8 cellular contexts compared by ENCODE assay signal in genomic region chr11:57426754-57427691, GRCh38. TPM values are rescaled to one million over a fixed set of nuclear protein-coding genes. Genes with fewer than 3 reads are reported as not detected.
A peak's percentile ranks its signal among the peaks of the same experiment; 100 is the strongest.
DNase-seq lines count a peak whose midpoint lies in the region; ATAC-seq, FAIRE-seq and TF ChIP-seq lines count a peak whose summit lies in the region.

SLC43A3 (minus strand) TSS chr11:57427121; CDS start chr11:57426172, 949 bp downstream.

- H2BK5ac ChIP-seq in H1 (ENCODE audit: low read depth, low read length), result no peak within 1 kb of the TSS; the same call in 1 of the 2 replicates

- WGBS in H1 (ENCODE audit: extremely low coverage in 1 of 2, insufficient coverage in 1 of 2, insufficient read length in 1 of 2, insufficient replicate concordance in 2 of 2, low coverage in 1 of 2, low lambda C conversion rate in 2 of 2, missing lambda C conversion rate in 1 of 2), 2 experiments, result 9% methylated on average over 26 of the region's 45 CpGs; no CpG with 5 or more reads in 1 of the 2 experiments

- no peak within 1 kb of the TSS for H2BK120ac ChIP-seq in H1 (replicated peaks; ENCODE audit: low read depth, low read length)

- no peak for TF ChIP-seq EP300 in H1 (IDR thresholded peaks at IDR 0.05; ENCODE audit: borderline replicate concordance in 1 of 2, low read depth in 2 of 2, low read length in 2 of 2)

- no peaks in the 10 kb centered on the region for H3K79me2 ChIP-seq in H1 (ENCODE audit: control insufficient read depth in 1 of 2, insufficient read depth in 2 of 2, low read length in 2 of 2)

- peak within 1 kb of the TSS; percentile 85; the same call in 1 of the 2 replicates for H2BK15ac ChIP-seq in H1 (ENCODE audit: low read length)

- H4K91ac ChIP-seq in H1 (replicated peaks; ENCODE audit: insufficient read length, low read length), result peak within 1 kb of the TSS; percentile 53

- peak; percentile 45 for DNase-seq in NCI-H2196 treated with DMSO at 0.1 percent for 48 hours (lab: John Stamatoyannopoulos, UW; ENCODE audit: unreplicated experiment)
- DNase-seq in activated CD8-positive, alpha-beta memory T cell treated with anti-CD3 and anti-CD28 coated beads for 24 hours, result peak; percentile 91
- peak; percentile 23 to 83 for DNase-seq in H1 (ENCODE audit: low read depth in 1 of 2, low spot score in 2 of 2)
- no peak for DNase-seq in mesenteric fat pad (ENCODE audit: low spot score)
- DNase-seq in stimulated activated CD8-positive, alpha-beta memory T cell treated with anti-CD3 and anti-CD28 coated beads, Interleukin-15, amount 100 ng/mL, for 24 hours (ENCODE audit: low read depth), result peak; percentile 45
- DNase-seq in NCI-H510A treated with DMSO at 0.1 percent for 48 hours (lab: John Stamatoyannopoulos, UW), result no peak

- H3K4me1 ChIP-seq in H1 (replicated peaks in 1 of 4; ENCODE audit: control insufficient read depth in 3 of 4, insufficient read depth in 4 of 4, low read length in 3 of 4), result peaks cover 0 to 19% (median 13%) of the 10 kb centered on the region in 4 experiments; a peak in 6 of 7 replicates

- no peak for TF ChIP-seq RAD21 in H1 (IDR thresholded peaks at IDR 0.05 in 1 of 2, conservative IDR thresholded peaks at IDR 0.05 in 1 of 2; ENCODE audit: low read depth in 2 of 2, low read length in 2 of 2)

- H3K9me3 ChIP-seq in H1 (ENCODE audit: insufficient read depth in 2 of 2, low read depth in 1 of 2, low read length in 1 of 2), result no peaks in the 10 kb centered on the region

- H4K5ac ChIP-seq in H1 (ENCODE audit: insufficient read length, low read depth, low read length), result peak within 1 kb of the TSS; percentile 61

- no peak within 1 kb of the TSS for H3K56ac ChIP-seq in H1 (replicated peaks; ENCODE audit: insufficient read length, low read depth, low read length)

- peak within 1 kb of the TSS; percentile 88; the same call in 1 of the 2 replicates for H2AK5ac ChIP-seq in H1 (ENCODE audit: low read depth, low read length)

- no peaks in the 10 kb centered on the region for H4K20me1 ChIP-seq in H1 (replicated peaks in 1 of 2; ENCODE audit: control insufficient read depth in 1 of 2, insufficient read depth in 2 of 2, low read length in 2 of 2)

- peaks cover 4% of the 10 kb centered on the region; the same call in 1 of the 2 replicates for H3K79me1 ChIP-seq in H1 (ENCODE audit: low read depth, low read length)

- FAIRE-seq in H1 (lab: Jason Lieb, UNC), result no peak

- CTCF ChIA-PET in H1 (lab: Charles Lee; ENCODE audit: partially characterized antibody), result interaction anchor here (0.7 to 10.1 kb wide), 15 partner anchors 9 to 136 kb away, joined by 3 to 68 read pairs (median 4); partner anchors contain the start of gene RTN4RL2

- no peak for TF ChIP-seq CTCF in H1 (IDR thresholded peaks at IDR 0.05; ENCODE audit: control extremely low read depth in 1 of 3, insufficient read depth in 1 of 3, low read depth in 1 of 3, low read length in 3 of 3)

- H3K4ac ChIP-seq in H1 (replicated peaks; ENCODE audit: insufficient read length, low read depth, low read length), result peak within 1 kb of the TSS; percentile 32

- no peaks in the 10 kb centered on the region; the same call in 1 of the 2 replicates for H3K23me2 ChIP-seq in H1 (ENCODE audit: low read depth, low read length)

- peak within 1 kb of the TSS; percentile 53 to 65 (median 62) for H3K4me3 ChIP-seq in H1 (ENCODE audit: extremely low read depth in 1 of 4, insufficient read depth in 2 of 4, low read depth in 3 of 4, low read length in 4 of 4)

- peak within 1 kb of the TSS in 3 of 4 experiments; percentile 6 to 44 (median 39); a peak in 6 of 7 replicates for H3K9ac ChIP-seq in H1 (replicated peaks in 1 of 4; ENCODE audit: extremely low read depth in 1 of 4, low read depth in 3 of 4, low read length in 3 of 4)

- H3K4me2 ChIP-seq in H1 (ENCODE audit: insufficient read depth in 1 of 2, low read depth in 2 of 2, low read length in 2 of 2), result peak within 1 kb of the TSS; percentile 71 to 84

- POLR2A ChIA-PET in H1 (lab: Charles Lee; ENCODE audit: partially characterized antibody), result interaction anchor here (1.0 to 1.3 kb wide), 5 partner anchors 9 to 48 kb away, joined by 3 to 5 read pairs (median 3); no protein-coding TSS in a partner anchor

- ATAC-seq in GM18502 (IDR thresholded peaks at IDR 0.05; ENCODE audit: poor library complexity, unreplicated experiment) (peak; percentile 58), HG02852 (IDR thresholded peaks at IDR 0.05; ENCODE audit: unreplicated experiment) (peak; percentile 54)

- H2BK20ac ChIP-seq in H1 (ENCODE audit: low read length), result peak within 1 kb of the TSS; percentile 27; the same call in 1 of the 2 replicates

- H2BK12ac ChIP-seq in H1 (ENCODE audit: low read depth, low read length), result peak within 1 kb of the TSS; percentile 43

- no peak within 1 kb of the TSS for H3K14ac ChIP-seq in H1 (ENCODE audit: insufficient read length)

- H3K23ac ChIP-seq in H1 (ENCODE audit: insufficient read length), result no peak within 1 kb of the TSS

- H4K8ac ChIP-seq in H1 (ENCODE audit: extremely low read depth, insufficient read depth, low read length), result peak within 1 kb of the TSS; percentile 93

- peaks cover 0 to 11% (median 3%) of the 10 kb centered on the region in 4 experiments; a peak in 5 of 7 replicates for H3K27me3 ChIP-seq in H1 (replicated peaks in 1 of 4; ENCODE audit: control insufficient read depth in 3 of 4, extremely low read depth in 1 of 4, insufficient read depth in 3 of 4, low read length in 3 of 4)

- H3K27ac ChIP-seq in H1 (ENCODE audit: low read depth, low read length), result no peak within 1 kb of the TSS

- peak within 1 kb of the TSS; percentile 36; the same call in 1 of the 2 replicates for H2AFZ ChIP-seq in H1 (ENCODE audit: low read length)

- peak; percentile 56 to 60 for TF ChIP-seq POLR2A in H1 (IDR thresholded peaks at IDR 0.05; ENCODE audit: control extremely low read depth in 1 of 2, low read depth in 2 of 2, low read length in 2 of 2)

- H3K18ac ChIP-seq in H1 (ENCODE audit: extremely low read depth, low read length), result peak within 1 kb of the TSS; percentile 39

- peaks cover 0 to 14% (median 2%) of the 10 kb centered on the region in 4 experiments; a peak in 2 of 8 replicates for H3K36me3 ChIP-seq in H1 (ENCODE audit: control insufficient read depth in 2 of 4, insufficient read depth in 4 of 4, low read length in 3 of 4)

TF ChIP-seq in H1, 55 proteins besides CTCF, POLR2A, EP300 and RAD21:
- TF ChIP-seq PHF8 (conservative IDR thresholded peaks at IDR 0.05; ENCODE audit: low read depth, low read length) (peak; percentile 60), EZH2 (IDR thresholded peaks at IDR 0.05; ENCODE audit: low read depth, low read length, severe bottlenecking) (peak; percentile 57), SIN3A (conservative IDR thresholded peaks at IDR 0.05 in 1 of 2, IDR thresholded peaks at IDR 0.05 in 1 of 2; ENCODE audit: low read depth in 1 of 2, low read length in 2 of 2) (0 out of 4 replicates have a peak, but pooled peaks of 1 of the 2 experiments have one; percentile 9), KDM4A (IDR thresholded peaks at IDR 0.05; ENCODE audit: low read depth, low read length, severe bottlenecking) (peak; percentile 66), CHD1 (IDR thresholded peaks at IDR 0.05; ENCODE audit: low read depth, low read length) (no peak), MAFK (IDR thresholded peaks at IDR 0.05; ENCODE audit: low read depth, low read length) (no peak), ZNF274 (IDR thresholded peaks at IDR 0.05; ENCODE audit: borderline replicate concordance, extremely low read depth, low read length) (no peak), E2F6 (IDR thresholded peaks at IDR 0.05) (peak; percentile 80; the same call in 1 of the 2 replicates), ASH2L (IDR thresholded peaks at IDR 0.05; ENCODE audit: low read length) (peak; percentile 71), KDM5A (IDR thresholded peaks at IDR 0.05; ENCODE audit: low read length) (no peak), EGR1 (IDR thresholded peaks at IDR 0.05; ENCODE audit: borderline replicate concordance, low read depth, low read length) (0 out of 2 replicates have a peak, but pooled peaks have one; percentile 36), KDM1A (IDR thresholded peaks at IDR 0.05; ENCODE audit: borderline replicate concordance, low read length) (peak; percentile 97), TBP (IDR thresholded peaks at IDR 0.05; ENCODE audit: low read depth, low read length) (no peak), MAX (IDR thresholded peaks at IDR 0.05) (0 out of 2 replicates have a peak, but pooled peaks have one; percentile 42), NANOG (IDR thresholded peaks at IDR 0.05; ENCODE audit: insufficient read depth, low read depth, low read length, poor library complexity, severe bottlenecking) (no peak), TAF1 (IDR thresholded peaks at IDR 0.05; ENCODE audit: low read depth, low read length) (0 out of 2 replicates have a peak, but pooled peaks have one; percentile 45), GABPA (IDR thresholded peaks at IDR 0.05; ENCODE audit: borderline replicate concordance, insufficient read depth, low read length) (0 out of 2 replicates have a peak, but pooled peaks have one; percentile 22)

RNA-seq across cellular contexts. Expression of gene SLC43A3, which starts in this region (rescaled TPM):
- total RNA-seq in H1 (2021; fragmentation: NEBNext Ultra II Directional; extraction: Animal tissue kit (Norgen Biotek cat#: 25700)), result 31.8 and 32.5 TPM in 2 replicates
- polyA plus RNA-seq in H1 (2011; rRNA removed), result 61.1 and 67.8 TPM in 2 replicates
- polyA plus RNA-seq in H1 (2011; cell fraction: cytosol; rRNA removed), result 38.7 TPM
- 34.0 TPM for polyA plus RNA-seq in H1 (2011; cell fraction: nucleus; rRNA removed)
- polyA plus RNA-seq in H1 (2012, experiment 1 of 2), result 26.9 to 34.2 TPM (median 30.5 TPM) in 4 replicates
- 26.5 TPM for polyA plus RNA-seq in H1 (2012, experiment 2 of 2)
- polyA plus RNA-seq in H1 (2013, experiment 1 of 2), result 40.8 TPM
- 41.0 TPM for polyA plus RNA-seq in H1 (2013, experiment 2 of 2)
- polyA minus RNA-seq in H1 (2011; rRNA and poly(A)+ RNA removed), result 56.9 and 59.9 TPM in 2 replicates
- 17.5 TPM for polyA minus RNA-seq in H1 (2011; cell fraction: cytosol; rRNA and poly(A)+ RNA removed)
- 26.8 TPM for polyA minus RNA-seq in H1 (2011; cell fraction: nucleus; rRNA and poly(A)+ RNA removed)
- total RNA-seq in mesenteric fat pad, result 95.1 TPM

Comparison
In these comparisons a context has a peak if more than half of its experiments do, and no peak if none do; other contexts are left out.
1. DNase-seq: peak in NCI-H2196 treated with DMSO at 0.1 percent for 48 hours (single experiment), activated CD8-positive, alpha-beta memory T cell treated with anti-CD3 and anti-CD28 coated beads for 24 hours (single experiment), H1 (2 of 2) and stimulated activated CD8-positive, alpha-beta memory T cell treated with anti-CD3 and anti-CD28 coated beads, Interleukin-15, amount 100 ng/mL, for 24 hours (single experiment); none in mesenteric fat pad (single experiment) and NCI-H510A treated with DMSO at 0.1 percent for 48 hours (single experiment).